1 cellular context compared by ENCODE assay signal in the genomic region with DNA sequence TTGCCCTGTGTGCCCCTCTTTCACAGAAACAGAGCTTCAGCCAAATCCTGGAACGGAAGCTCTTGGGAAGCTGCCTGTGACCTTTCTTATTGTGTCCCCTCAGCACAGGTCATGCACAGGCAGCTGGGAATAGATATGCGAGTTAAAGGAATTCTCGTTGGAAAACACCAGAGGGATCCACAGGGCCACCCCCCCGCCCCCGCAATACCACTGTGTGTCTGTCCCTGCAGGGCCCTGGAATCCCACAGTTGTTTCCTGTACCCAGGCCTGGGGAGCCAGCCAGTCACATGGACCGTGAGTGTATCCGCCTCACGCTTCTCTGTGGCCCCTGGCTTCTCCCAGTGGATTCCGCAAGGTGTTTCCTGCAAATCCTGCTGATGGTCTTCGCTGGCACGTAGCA.
TF ChIP-seq lines count a peak whose summit lies in the region.

No MANE protein-coding gene starts in this region.

TF ChIP-seq in GM23338, 12 proteins besides CTCF, POLR2A, EP300 and RAD21 (continued from another document):
- TF ChIP-seq, protein P1, sequence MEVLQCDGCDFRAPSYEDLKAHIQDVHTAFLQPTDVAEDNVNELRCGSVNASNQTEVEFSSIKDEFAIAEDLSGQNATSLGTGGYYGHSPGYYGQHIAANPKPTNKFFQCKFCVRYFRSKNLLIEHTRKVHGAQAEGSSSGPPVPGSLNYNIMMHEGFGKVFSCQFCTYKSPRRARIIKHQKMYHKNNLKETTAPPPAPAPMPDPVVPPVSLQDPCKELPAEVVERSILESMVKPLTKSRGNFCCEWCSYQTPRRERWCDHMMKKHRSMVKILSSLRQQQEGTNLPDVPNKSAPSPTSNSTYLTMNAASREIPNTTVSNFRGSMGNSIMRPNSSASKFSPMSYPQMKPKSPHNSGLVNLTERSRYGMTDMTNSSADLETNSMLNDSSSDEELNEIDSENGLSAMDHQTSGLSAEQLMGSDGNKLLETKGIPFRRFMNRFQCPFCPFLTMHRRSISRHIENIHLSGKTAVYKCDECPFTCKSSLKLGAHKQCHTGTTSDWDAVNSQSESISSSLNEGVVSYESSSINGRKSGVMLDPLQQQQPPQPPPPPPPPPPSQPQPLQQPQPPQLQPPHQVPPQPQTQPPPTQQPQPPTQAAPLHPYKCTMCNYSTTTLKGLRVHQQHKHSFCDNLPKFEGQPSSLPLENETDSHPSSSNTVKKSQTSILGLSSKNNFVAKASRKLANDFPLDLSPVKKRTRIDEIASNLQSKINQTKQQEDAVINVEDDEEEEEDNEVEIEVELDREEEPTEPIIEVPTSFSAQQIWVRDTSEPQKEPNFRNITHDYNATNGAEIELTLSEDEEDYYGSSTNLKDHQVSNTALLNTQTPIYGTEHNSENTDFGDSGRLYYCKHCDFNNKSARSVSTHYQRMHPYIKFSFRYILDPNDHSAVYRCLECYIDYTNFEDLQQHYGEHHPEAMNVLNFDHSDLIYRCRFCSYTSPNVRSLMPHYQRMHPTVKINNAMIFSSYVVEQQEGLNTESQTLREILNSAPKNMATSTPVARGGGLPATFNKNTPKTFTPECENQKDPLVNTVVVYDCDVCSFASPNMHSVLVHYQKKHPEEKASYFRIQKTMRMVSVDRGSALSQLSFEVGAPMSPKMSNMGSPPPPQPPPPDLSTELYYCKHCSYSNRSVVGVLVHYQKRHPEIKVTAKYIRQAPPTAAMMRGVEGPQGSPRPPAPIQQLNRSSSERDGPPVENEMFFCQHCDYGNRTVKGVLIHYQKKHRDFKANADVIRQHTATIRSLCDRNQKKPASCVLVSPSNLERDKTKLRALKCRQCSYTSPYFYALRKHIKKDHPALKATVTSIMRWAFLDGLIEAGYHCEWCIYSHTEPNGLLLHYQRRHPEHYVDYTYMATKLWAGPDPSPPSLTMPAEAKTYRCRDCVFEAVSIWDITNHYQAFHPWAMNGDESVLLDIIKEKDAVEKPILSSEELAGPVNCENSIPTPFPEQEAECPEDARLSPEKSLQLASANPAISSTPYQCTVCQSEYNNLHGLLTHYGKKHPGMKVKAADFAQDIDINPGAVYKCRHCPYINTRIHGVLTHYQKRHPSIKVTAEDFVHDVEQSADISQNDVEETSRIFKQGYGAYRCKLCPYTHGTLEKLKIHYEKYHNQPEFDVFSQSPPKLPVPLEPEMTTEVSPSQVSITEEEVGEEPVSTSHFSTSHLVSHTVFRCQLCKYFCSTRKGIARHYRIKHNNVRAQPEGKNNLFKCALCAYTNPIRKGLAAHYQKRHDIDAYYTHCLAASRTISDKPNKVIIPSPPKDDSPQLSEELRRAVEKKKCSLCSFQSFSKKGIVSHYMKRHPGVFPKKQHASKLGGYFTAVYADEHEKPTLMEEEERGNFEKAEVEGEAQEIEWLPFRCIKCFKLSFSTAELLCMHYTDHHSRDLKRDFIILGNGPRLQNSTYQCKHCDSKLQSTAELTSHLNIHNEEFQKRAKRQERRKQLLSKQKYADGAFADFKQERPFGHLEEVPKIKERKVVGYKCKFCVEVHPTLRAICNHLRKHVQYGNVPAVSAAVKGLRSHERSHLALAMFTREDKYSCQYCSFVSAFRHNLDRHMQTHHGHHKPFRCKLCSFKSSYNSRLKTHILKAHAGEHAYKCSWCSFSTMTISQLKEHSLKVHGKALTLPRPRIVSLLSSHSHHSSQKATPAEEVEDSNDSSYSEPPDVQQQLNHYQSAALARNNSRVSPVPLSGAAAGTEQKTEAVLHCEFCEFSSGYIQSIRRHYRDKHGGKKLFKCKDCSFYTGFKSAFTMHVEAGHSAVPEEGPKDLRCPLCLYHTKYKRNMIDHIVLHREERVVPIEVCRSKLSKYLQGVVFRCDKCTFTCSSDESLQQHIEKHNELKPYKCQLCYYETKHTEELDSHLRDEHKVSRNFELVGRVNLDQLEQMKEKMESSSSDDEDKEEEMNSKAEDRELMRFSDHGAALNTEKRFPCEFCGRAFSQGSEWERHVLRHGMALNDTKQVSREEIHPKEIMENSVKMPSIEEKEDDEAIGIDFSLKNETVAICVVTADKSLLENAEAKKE (CRISPR knock-in tag; IDR thresholded peaks at IDR 0.05), result no peak
- TF ChIP-seq JUNB (IDR thresholded peaks at IDR 0.05; ENCODE audit: unreplicated experiment) (no peak), EZH2phosphoT487 (IDR thresholded peaks at IDR 0.05; ENCODE audit: unreplicated experiment) (no peak), STAT1 (IDR thresholded peaks at IDR 0.05; ENCODE audit: unreplicated experiment) (no peak), CREB1 (CRISPR knock-in tag; IDR thresholded peaks at IDR 0.05; ENCODE audit: low read depth) (no peak), NANOG (IDR thresholded peaks at IDR 0.05; ENCODE audit: borderline replicate concordance) (no peak), EZH2 (IDR thresholded peaks at IDR 0.05; ENCODE audit: low read depth, unreplicated experiment) (no peak), ZNF331 (CRISPR knock-in tag; IDR thresholded peaks at IDR 0.05; ENCODE audit: low read depth) (no peak), POLR2AphosphoS5 (IDR thresholded peaks at IDR 0.05; ENCODE audit: low read depth) (no peak)
- TF ChIP-seq, protein P2, sequence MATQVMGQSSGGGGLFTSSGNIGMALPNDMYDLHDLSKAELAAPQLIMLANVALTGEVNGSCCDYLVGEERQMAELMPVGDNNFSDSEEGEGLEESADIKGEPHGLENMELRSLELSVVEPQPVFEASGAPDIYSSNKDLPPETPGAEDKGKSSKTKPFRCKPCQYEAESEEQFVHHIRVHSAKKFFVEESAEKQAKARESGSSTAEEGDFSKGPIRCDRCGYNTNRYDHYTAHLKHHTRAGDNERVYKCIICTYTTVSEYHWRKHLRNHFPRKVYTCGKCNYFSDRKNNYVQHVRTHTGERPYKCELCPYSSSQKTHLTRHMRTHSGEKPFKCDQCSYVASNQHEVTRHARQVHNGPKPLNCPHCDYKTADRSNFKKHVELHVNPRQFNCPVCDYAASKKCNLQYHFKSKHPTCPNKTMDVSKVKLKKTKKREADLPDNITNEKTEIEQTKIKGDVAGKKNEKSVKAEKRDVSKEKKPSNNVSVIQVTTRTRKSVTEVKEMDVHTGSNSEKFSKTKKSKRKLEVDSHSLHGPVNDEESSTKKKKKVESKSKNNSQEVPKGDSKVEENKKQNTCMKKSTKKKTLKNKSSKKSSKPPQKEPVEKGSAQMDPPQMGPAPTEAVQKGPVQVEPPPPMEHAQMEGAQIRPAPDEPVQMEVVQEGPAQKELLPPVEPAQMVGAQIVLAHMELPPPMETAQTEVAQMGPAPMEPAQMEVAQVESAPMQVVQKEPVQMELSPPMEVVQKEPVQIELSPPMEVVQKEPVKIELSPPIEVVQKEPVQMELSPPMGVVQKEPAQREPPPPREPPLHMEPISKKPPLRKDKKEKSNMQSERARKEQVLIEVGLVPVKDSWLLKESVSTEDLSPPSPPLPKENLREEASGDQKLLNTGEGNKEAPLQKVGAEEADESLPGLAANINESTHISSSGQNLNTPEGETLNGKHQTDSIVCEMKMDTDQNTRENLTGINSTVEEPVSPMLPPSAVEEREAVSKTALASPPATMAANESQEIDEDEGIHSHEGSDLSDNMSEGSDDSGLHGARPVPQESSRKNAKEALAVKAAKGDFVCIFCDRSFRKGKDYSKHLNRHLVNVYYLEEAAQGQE (IDR thresholded peaks at IDR 0.05; ENCODE audit: unreplicated experiment), result no peak
